Comparison of ENCODE assay signal across 18 cellular contexts in the genomic region with DNA sequence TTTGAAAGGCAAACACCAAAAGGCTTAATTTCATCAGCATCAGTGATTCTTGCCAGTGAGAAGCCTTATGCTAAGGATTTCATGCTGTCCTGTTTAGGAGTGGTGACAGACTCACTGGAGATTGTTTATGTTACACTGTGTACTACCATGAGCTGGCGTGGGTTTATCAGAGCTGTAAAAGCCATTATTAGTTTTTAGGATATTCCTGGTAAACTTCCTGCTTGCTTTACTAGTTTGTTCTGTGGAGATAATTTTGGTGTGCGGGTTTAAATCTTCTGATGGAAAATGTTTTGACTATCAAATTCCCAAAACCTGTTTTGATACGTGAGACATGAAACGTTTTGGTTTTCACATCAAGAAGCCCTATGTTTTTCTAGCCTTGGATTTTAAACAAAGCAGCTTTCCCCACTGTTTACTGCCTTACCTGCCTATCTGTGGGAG. TPM values are rescaled to one million over a fixed set of nuclear protein-coding genes. Genes with fewer than 3 reads are reported as not detected.
DNase-seq lines count a peak whose midpoint lies in the region; ATAC-seq and TF ChIP-seq lines count a peak whose summit lies in the region.
"Had no signal": no experiment of that assay in that cellular context is flagged by ENCODE, and none has a peak within 500 bp of the region (broad histone marks: within the 10 kb centered on the region; RNA-seq: fewer than 3 reads in every experiment).

No MANE protein-coding gene starts in this region.

- TF ChIP-seq RAD21 in SK-N-SH (IDR thresholded peaks at IDR 0.05; ENCODE audit: low read length) = no peak

- intact Hi-C loops in esophagus squamous epithelium (cut with DNase I) = no loop called here

- H3K9me3 ChIP-seq in SK-N-SH = no peaks in the 10 kb centered on the region
- no peaks in the 10 kb centered on the region for H3K9me3 ChIP-seq in upper lobe of left lung
- no peaks in the 10 kb centered on the region for H3K9me3 ChIP-seq in esophagus squamous epithelium
- H3K9me3 ChIP-seq: Peyer's patch had no signal

- H3K9me2 ChIP-seq in SK-N-SH = no peaks in the 10 kb centered on the region

- DNase-seq in SK-N-SH = no peak
- no peak for DNase-seq in endothelial cell (ENCODE audit: low spot score)
- no peak for DNase-seq in left lobe of liver (ENCODE audit: low spot score)
- no peak for DNase-seq in upper lobe of left lung
- no peak for DNase-seq in esophagus squamous epithelium (lab: John Stamatoyannopoulos, UW)
- DNase-seq: 8988T; activated CD4-positive, alpha-beta T cell treated with anti-CD3 and anti-CD28 coated beads, Interleukin-2, amount 10 ng/mL, durations not matched to agents 7 days and 5 days; Calu3; erythroblast; NCI-H226; Peyer's patch; substantia nigra; T-helper 2 cell had no signal

- H3K4me3 ChIP-seq in SK-N-SH (ENCODE audit: low read depth in 2 of 2, low read length in 1 of 2) (no peak overlapping the region), upper lobe of left lung (no peak overlapping the region), esophagus squamous epithelium (no peak overlapping the region)
- H3K4me3 ChIP-seq: Peyer's patch, skin epidermis had no signal

- no peak overlapping the region for H2AFZ ChIP-seq in SK-N-SH (ENCODE audit: low read depth)

- CTCF ChIA-PET in SK-N-SH (lab: Yijun Ruan, JAX) = interaction anchor here (0.9 to 1.1 kb wide), 2 partner anchors 95 to 105 kb away, joined by 3 to 4 read pairs; no protein-coding TSS in a partner anchor

- H3K36me3 Mint-ChIP-seq in endothelial cell (ENCODE audit: low read depth, unreplicated experiment) = peaks cover 12% of the 10 kb centered on the region

- no peak overlapping the region for H3K4me3 Mint-ChIP-seq in endothelial cell (ENCODE audit: unreplicated experiment)
- H3K4me3 Mint-ChIP-seq: activated CD4-positive, alpha-beta T cell treated with anti-CD3 and anti-CD28 coated beads, Interleukin-2, amount 10 ng/mL, durations not matched to agents 7 days and 5 days had no signal

- peak overlapping the region; percentile 18 for H3K27ac Mint-ChIP-seq in endothelial cell (ENCODE audit: unreplicated experiment)
- H3K27ac Mint-ChIP-seq: activated CD4-positive, alpha-beta T cell treated with anti-CD3 and anti-CD28 coated beads, Interleukin-2, amount 10 ng/mL, durations not matched to agents 7 days and 5 days; activated T-helper 2 cell treated with anti-CD3 and anti-CD28 coated beads, Interferon-gamma antibody, Interleukin-2, Interleukin-4, amounts not matched to agents 10 μg/mL and 5 μg/mL and 100 μg/mL, durations not matched to agents 14 hours and 24 hours and 36 hours had no signal

- no peak overlapping the region for H3K9ac ChIP-seq in SK-N-SH

- ATAC-seq in SK-N-SH treated with all-trans-retinoic acid at 6 μM for 48 hours (no peak), left lobe of liver (peak; percentile 50), upper lobe of left lung (ENCODE audit: low FRiP score in 2 of 2) (no peak), GM18858 (IDR thresholded peaks at IDR 0.05; ENCODE audit: unreplicated experiment) (no peak), HG02623 (IDR thresholded peaks at IDR 0.05; ENCODE audit: unreplicated experiment) (no peak)

- no peaks in the 10 kb centered on the region for H3K27me3 Mint-ChIP-seq in endothelial cell (ENCODE audit: unreplicated experiment)

- TF ChIP-seq CTCF in SK-N-SH (IDR thresholded peaks at IDR 0.05) (no peak), endothelial cell (IDR thresholded peaks at IDR 0.05; ENCODE audit: unreplicated experiment) (no peak), upper lobe of left lung (IDR thresholded peaks at IDR 0.05) (no peak), esophagus squamous epithelium (IDR thresholded peaks at IDR 0.05) (no peak)

- TF ChIP-seq EP300 in SK-N-SH (IDR thresholded peaks at IDR 0.05; ENCODE audit: borderline replicate concordance in 1 of 2, low read depth in 1 of 2, low read length in 1 of 2) (no peak), upper lobe of left lung (IDR thresholded peaks at IDR 0.05) (peak in 1 of 4 donors; percentile 14)

- peaks cover 22% of the 10 kb centered on the region for H3F3A ChIP-seq in SK-N-SH (replicated peaks; ENCODE audit: insufficient read depth)

- peaks cover 100% of the 10 kb centered on the region for H3K79me2 ChIP-seq in SK-N-SH (ENCODE audit: insufficient read depth)

- H3K27ac ChIP-seq in SK-N-SH (ENCODE audit: low read depth in 2 of 2, low read length in 1 of 2) (peak overlapping the region in 1 of 2 experiments; percentile 50; a peak in 2 of 4 replicates), upper lobe of left lung (peak overlapping the region in 3 of 4 donors; percentile 32 to 69 (median 61)), esophagus squamous epithelium (peak overlapping the region in 1 of 4 donors; percentile 30)
- H3K27ac ChIP-seq: Peyer's patch had no signal

- TF ChIP-seq POLR2A in upper lobe of left lung (IDR thresholded peaks at IDR 0.05) (no peak), esophagus squamous epithelium (IDR thresholded peaks at IDR 0.05) (no peak)

- peak overlapping the region; percentile 12; the same call in 1 of the 2 replicates for H3K4me2 ChIP-seq in SK-N-SH

- POLR2A ChIA-PET in SK-N-SH (lab: Yijun Ruan, JAX) = interaction anchor here (0.8 kb wide), 1 partner anchor 15 kb away, joined by 3 read pairs; a partner anchor contains a TSS

- H3K4me1 ChIP-seq in SK-N-SH (ENCODE audit: control insufficient read depth in 1 of 2, insufficient read depth in 2 of 2, low read depth in 1 of 2, low read length in 1 of 2) = peaks cover 0 to 24% of the 10 kb centered on the region in 2 experiments; a peak in 2 of 4 replicates
- peaks cover 26 to 52% (median 32%) of the 10 kb centered on the region in 4 donors for H3K4me1 ChIP-seq in upper lobe of left lung
- peaks cover 9 to 64% (median 23%) of the 10 kb centered on the region in 3 donors for H3K4me1 ChIP-seq in esophagus squamous epithelium

- H3K27me3 ChIP-seq in SK-N-SH (ENCODE audit: insufficient read depth) (no peaks in the 10 kb centered on the region), upper lobe of left lung (no peaks in the 10 kb centered on the region), esophagus squamous epithelium (no peaks in the 10 kb centered on the region)
- H3K27me3 ChIP-seq: Peyer's patch had no signal

- peaks cover 45% of the 10 kb centered on the region for H3K4me1 Mint-ChIP-seq in endothelial cell (ENCODE audit: unreplicated experiment)

- WGBS in SK-N-SH (ENCODE audit: low lambda C conversion rate) = 79% methylated on average over 4 of the region's 4 CpGs
- 51 to 60% methylated on average over 4 of the region's 4 CpGs for WGBS in upper lobe of left lung, 2 donors
- WGBS in esophagus squamous epithelium, 2 donors = 42 to 48% methylated on average over 4 of the region's 4 CpGs

- peaks cover 86% of the 10 kb centered on the region for H4K20me1 ChIP-seq in SK-N-SH (ENCODE audit: insufficient read depth)

- H3K36me3 ChIP-seq in SK-N-SH (replicated peaks in 1 of 2; ENCODE audit: control insufficient read depth in 1 of 2, insufficient read depth in 2 of 2, low read length in 1 of 2) (peaks cover 12 to 30% of the 10 kb centered on the region in 2 experiments), upper lobe of left lung (peaks cover 0 to 11% (median under 1%) of the 10 kb centered on the region in 4 donors), esophagus squamous epithelium (peaks cover 0 to 24% (median 0%) of the 10 kb centered on the region in 3 donors)

- H3K9me3 Mint-ChIP-seq in endothelial cell (ENCODE audit: unreplicated experiment) = no peaks in the 10 kb centered on the region
- H3K9me3 Mint-ChIP-seq: activated T-helper 2 cell treated with anti-CD3 and anti-CD28 coated beads, Interferon-gamma antibody, Interleukin-2, Interleukin-4, amounts not matched to agents 10 μg/mL and 5 μg/mL and 100 μg/mL, durations not matched to agents 14 hours and 24 hours and 36 hours had no signal

TF ChIP-seq in SK-N-SH, 30 proteins besides CTCF, POLR2A, EP300 and RAD21:
- TF ChIP-seq EZH2phosphoT487 (IDR thresholded peaks at IDR 0.05; ENCODE audit: borderline replicate concordance, low read depth) (no peak), NFIC (IDR thresholded peaks at IDR 0.05; ENCODE audit: borderline replicate concordance) (no peak)

TF ChIP-seq in SK-N-SH treated with all-trans-retinoic acid at 6 μM for 48 hours, 23 proteins besides CTCF, POLR2A, EP300 and RAD21:
- TF ChIP-seq, protein P1, sequence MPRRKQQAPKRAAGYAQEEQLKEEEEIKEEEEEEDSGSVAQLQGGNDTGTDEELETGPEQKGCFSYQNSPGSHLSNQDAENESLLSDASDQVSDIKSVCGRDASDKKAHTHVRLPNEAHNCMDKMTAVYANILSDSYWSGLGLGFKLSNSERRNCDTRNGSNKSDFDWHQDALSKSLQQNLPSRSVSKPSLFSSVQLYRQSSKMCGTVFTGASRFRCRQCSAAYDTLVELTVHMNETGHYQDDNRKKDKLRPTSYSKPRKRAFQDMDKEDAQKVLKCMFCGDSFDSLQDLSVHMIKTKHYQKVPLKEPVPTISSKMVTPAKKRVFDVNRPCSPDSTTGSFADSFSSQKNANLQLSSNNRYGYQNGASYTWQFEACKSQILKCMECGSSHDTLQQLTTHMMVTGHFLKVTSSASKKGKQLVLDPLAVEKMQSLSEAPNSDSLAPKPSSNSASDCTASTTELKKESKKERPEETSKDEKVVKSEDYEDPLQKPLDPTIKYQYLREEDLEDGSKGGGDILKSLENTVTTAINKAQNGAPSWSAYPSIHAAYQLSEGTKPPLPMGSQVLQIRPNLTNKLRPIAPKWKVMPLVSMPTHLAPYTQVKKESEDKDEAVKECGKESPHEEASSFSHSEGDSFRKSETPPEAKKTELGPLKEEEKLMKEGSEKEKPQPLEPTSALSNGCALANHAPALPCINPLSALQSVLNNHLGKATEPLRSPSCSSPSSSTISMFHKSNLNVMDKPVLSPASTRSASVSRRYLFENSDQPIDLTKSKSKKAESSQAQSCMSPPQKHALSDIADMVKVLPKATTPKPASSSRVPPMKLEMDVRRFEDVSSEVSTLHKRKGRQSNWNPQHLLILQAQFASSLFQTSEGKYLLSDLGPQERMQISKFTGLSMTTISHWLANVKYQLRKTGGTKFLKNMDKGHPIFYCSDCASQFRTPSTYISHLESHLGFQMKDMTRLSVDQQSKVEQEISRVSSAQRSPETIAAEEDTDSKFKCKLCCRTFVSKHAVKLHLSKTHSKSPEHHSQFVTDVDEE (CRISPR knock-in tag; IDR thresholded peaks at IDR 0.05) = no peak
- TF ChIP-seq RARB (CRISPR knock-in tag; IDR thresholded peaks at IDR 0.05) (no peak), ESRRG (CRISPR knock-in tag; IDR thresholded peaks at IDR 0.05) (no peak)

RNA-seq across cellular contexts. Expression of a gene that starts 15.2 kb away (rescaled TPM):
- polyA plus RNA-seq in SK-N-SH (2012; rRNA removed) = 55.0 and 74.3 TPM in 2 replicates
- polyA plus RNA-seq in SK-N-SH (2012; cell fraction: cytosol; rRNA removed) = 60.6 and 69.2 TPM in 2 replicates
- 89.8 and 149 TPM in 2 replicates for polyA plus RNA-seq in SK-N-SH (2012; cell fraction: nucleus; rRNA removed)
- total RNA-seq in endothelial cell (ENCODE audit: unreplicated experiment) = 184 TPM
- 34.9 TPM for total RNA-seq in left lobe of liver
- total RNA-seq in upper lobe of left lung = 100 to 1,000 TPM in 3 of 6 donors, 10 to 100 TPM in 3; 67.5 to 129 (median 101) TPM
- total RNA-seq in esophagus squamous epithelium = 10 to 100 TPM; 41.9 to 62.6 (median 46.7) TPM
